8 cellular contexts compared by ENCODE assay signal in the genomic region with DNA sequence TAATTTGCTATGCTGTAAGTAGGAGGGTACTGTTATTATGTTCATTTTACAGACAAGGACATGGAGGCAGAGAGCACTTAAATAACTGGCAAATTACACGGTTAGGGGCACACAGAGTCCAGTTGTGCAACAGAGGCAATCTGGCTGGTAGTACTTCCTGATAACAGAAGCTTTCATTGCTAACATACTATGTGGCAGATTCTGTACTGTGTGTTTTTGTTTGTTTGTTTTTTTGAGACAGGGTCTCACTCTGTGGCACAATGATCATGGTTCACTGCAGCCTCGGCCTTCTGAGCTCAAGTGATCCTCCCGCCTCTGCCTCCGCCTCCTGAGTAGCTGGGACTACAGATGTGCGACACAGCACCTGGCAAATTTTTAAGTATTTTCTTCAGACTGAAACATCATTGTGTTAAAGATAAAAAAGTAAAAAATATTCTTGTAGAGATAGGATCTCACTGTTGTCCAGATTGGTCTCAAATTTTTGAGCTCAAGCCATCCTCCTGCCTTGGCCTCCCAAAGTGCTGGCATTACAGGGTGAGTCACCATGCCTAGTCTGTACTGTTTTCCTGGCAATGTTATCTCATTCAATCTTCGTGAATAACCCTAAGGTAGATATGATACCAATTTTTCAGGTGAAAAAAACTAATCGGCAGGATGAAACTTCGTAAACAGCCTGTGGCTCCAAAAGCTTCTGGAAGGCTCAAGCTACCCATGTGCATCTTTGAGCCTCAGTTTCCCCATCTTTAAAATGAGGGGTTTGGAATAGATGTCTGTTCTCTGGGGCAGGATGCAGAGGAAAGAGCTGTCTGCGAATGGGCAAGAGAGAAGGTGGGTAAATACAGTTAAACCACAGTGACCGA. TPM values are rescaled to one million over a fixed set of nuclear protein-coding genes. Genes with fewer than 3 reads are reported as not detected.
DNase-seq lines count a peak whose midpoint lies in the region; ATAC-seq, FAIRE-seq and TF ChIP-seq lines count a peak whose summit lies in the region.

No MANE protein-coding gene starts in this region.

- H3K27ac Mint-ChIP-seq in endothelial cell (ENCODE audit: unreplicated experiment) (peak overlapping the region; percentile 59), progenitor cell of endocrine pancreas (peak overlapping the region; percentile 97)

- peak overlapping the region; percentile 94 for H3K27ac ChIP-seq in Panc1 (ENCODE audit: low read length)

- peaks cover 8% of the 10 kb centered on the region for H3K4me1 Mint-ChIP-seq in endothelial cell (ENCODE audit: unreplicated experiment)
- H3K4me1 Mint-ChIP-seq in progenitor cell of endocrine pancreas (ENCODE audit: low read depth) = peaks cover 9% of the 10 kb centered on the region

- FAIRE-seq in GM19239 (lab: Jason Lieb, UNC) = peak; percentile 58

- CTCF ChIA-PET in Panc1 (lab: Charles Lee) = interaction anchor here (0.5 to 1.6 kb wide), 2 partner anchors 45 to 670 kb away, joined by 3 to 4 read pairs; no protein-coding TSS in a partner anchor

- no peak for TF ChIP-seq CTCF in Panc1 (IDR thresholded peaks at IDR 0.05)
- TF ChIP-seq CTCF in endothelial cell (IDR thresholded peaks at IDR 0.05; ENCODE audit: unreplicated experiment) = no peak
- TF ChIP-seq CTCF in progenitor cell of endocrine pancreas (IDR thresholded peaks at IDR 0.05; ENCODE audit: unreplicated experiment) = no peak

- peak overlapping the region; percentile 74 to 84 for H3K4me3 ChIP-seq in Panc1 (ENCODE audit: low read depth in 2 of 2, low read length in 2 of 2)

- intact Hi-C loops in Panc1 (cut with micrococcal nuclease; ENCODE audit: unreplicated experiment) = loop anchor here (5.0 kb wide), 1 partner anchor 77 kb away; a partner anchor contains a TSS

- no peaks in the 10 kb centered on the region for H3K9me3 ChIP-seq in Panc1 (ENCODE audit: control insufficient read depth, insufficient read depth, low read depth, low read length)

- no TSS peak for BruUV-seq in Panc1 (replicated peaks; lab: Mats Ljungman, UMichigan)

- DNase-seq in GM19239 (ENCODE audit: insufficient read length, low spot score) = no peak
- DNase-seq in Panc1 (ENCODE audit: low read depth, low spot score) = no peak
- DNase-seq in endothelial cell (ENCODE audit: low spot score) = no peak
- no peak for DNase-seq in progenitor cell of endocrine pancreas (ENCODE audit: low spot score, unreplicated experiment)
- no peak for DNase-seq in NCI-H1105 treated with DMSO at 0.1 percent for 48 hours (lab: John Stamatoyannopoulos, UW)
- no peak for DNase-seq in HT-29 (ENCODE audit: low spot score)

- H3K27me3 ChIP-seq in Panc1 (ENCODE audit: control insufficient read depth, insufficient read depth, low read length) = no peaks in the 10 kb centered on the region

- ATAC-seq in Panc1 = no peak
- ATAC-seq in HG03135 (IDR thresholded peaks at IDR 0.05; ENCODE audit: unreplicated experiment) = no peak
- no peak for ATAC-seq in GM19035 (IDR thresholded peaks at IDR 0.05; ENCODE audit: unreplicated experiment)

- H3K9me3 Mint-ChIP-seq in endothelial cell (ENCODE audit: unreplicated experiment) (no peaks in the 10 kb centered on the region), progenitor cell of endocrine pancreas (ENCODE audit: low read depth) (no peaks in the 10 kb centered on the region)

- H3K27me3 Mint-ChIP-seq in endothelial cell (ENCODE audit: unreplicated experiment) = peaks cover 7% of the 10 kb centered on the region
- H3K27me3 Mint-ChIP-seq in progenitor cell of endocrine pancreas = peaks cover 2% of the 10 kb centered on the region

- no peaks in the 10 kb centered on the region; the same call in 1 of the 2 replicates for H3K36me3 ChIP-seq in Panc1 (ENCODE audit: control insufficient read depth, insufficient read depth, low read length)

- H3K36me3 Mint-ChIP-seq in endothelial cell (ENCODE audit: low read depth, unreplicated experiment) = no peaks in the 10 kb centered on the region
- H3K36me3 Mint-ChIP-seq in progenitor cell of endocrine pancreas (ENCODE audit: insufficient read depth) = no peaks in the 10 kb centered on the region

- in situ Hi-C loops in Panc1 (cut with HindIII; ENCODE audit: low pct_unique_long_range_greater_than_20kb, low sequenced_read_pairs) = no loop called here

- POLR2A ChIA-PET in Panc1 (lab: Charles Lee) = interaction anchor here (0.7 kb wide), 2 partner anchors 78 to 1856 kb away, joined by 3 to 4 read pairs; no protein-coding TSS in a partner anchor

- peaks cover 17% of the 10 kb centered on the region for H3K4me1 ChIP-seq in Panc1 (ENCODE audit: control insufficient read depth, insufficient read depth, low read length)

- peak overlapping the region; percentile 91 for H3K4me3 Mint-ChIP-seq in endothelial cell (ENCODE audit: unreplicated experiment)
- peak overlapping the region; percentile 92 for H3K4me3 Mint-ChIP-seq in progenitor cell of endocrine pancreas (ENCODE audit: low read depth)

RNA-seq across cellular contexts. Expression of a gene that starts 0.9 kb away (rescaled TPM):
- total RNA-seq in Panc1 (2021; ENCODE audit: unreplicated experiment) (62.2 TPM), endothelial cell (ENCODE audit: unreplicated experiment) (76.8 TPM), progenitor cell of endocrine pancreas (52.8 and 63.8 TPM in 2 replicates)
- polyA plus RNA-seq in Panc1 (2012; ENCODE audit: insufficient read length) = 27.6 TPM
- total RNA-seq in HT-29 (2014; rRNA removed; shearing (Covaris generic)) = 6.9 and 9.5 TPM in 2 replicates
